Comparison of ENCODE assay signal across 21 cellular contexts in genomic region chr7:15915694-15916093, GRCh38.
"Had no signal": no experiment of that assay in that cellular context is flagged by ENCODE, and none has a peak within 500 bp of the region (broad histone marks: within the 10 kb centered on the region; RNA-seq: fewer than 3 reads in every experiment).

No MANE protein-coding gene starts in this region.

- H3K27ac Mint-ChIP-seq: activated CD4-positive, alpha-beta memory T cell treated with anti-CD3 and anti-CD28 coated beads, Interleukin-2, amount 10 ng/mL, durations not matched to agents 7 days and 5 days; activated CD4-positive, alpha-beta T cell treated with anti-CD3 and anti-CD28 coated beads, Interleukin-2, amount 10 ng/mL, durations not matched to agents 24 days and 14 days; activated naive CD4-positive, alpha-beta T cell treated with anti-CD3 and anti-CD28 coated beads, Interleukin-2, amount 50 U/mL, for 24 hours; activated T-cell treated with anti-CD3 and anti-CD28 coated beads, Interleukin-2, amount 50 U/mL, for 72 hours; naive thymus-derived CD4-positive, alpha-beta T cell had no signal

- H3K4me3 Mint-ChIP-seq: activated CD4-positive, alpha-beta memory T cell treated with anti-CD3 and anti-CD28 coated beads, Interleukin-2, amount 10 ng/mL, durations not matched to agents 7 days and 5 days; activated CD4-positive, alpha-beta T cell treated with anti-CD3 and anti-CD28 coated beads, Interleukin-2, amount 10 ng/mL, durations not matched to agents 24 days and 14 days; activated naive CD4-positive, alpha-beta T cell treated with anti-CD3 and anti-CD28 coated beads, Interleukin-2, amount 50 U/mL, for 24 hours; activated T-cell treated with anti-CD3 and anti-CD28 coated beads, Interleukin-2, amount 50 U/mL, for 72 hours; naive thymus-derived CD4-positive, alpha-beta T cell; neural crest cell had no signal

- ATAC-seq: activated CD4-positive, CD25-positive, alpha-beta regulatory T cell treated with anti-CD3 and anti-CD28 coated beads, Interleukin-2, amount 50 U/mL, for 24 hours; activated T-cell treated with anti-CD3 and anti-CD28 coated beads, Interleukin-2, amount 50 U/mL, for 72 hours; body of pancreas; heart left ventricle; left lobe of liver; lower lobe of right lung; naive thymus-derived CD4-positive, alpha-beta T cell; sciatic nerve; upper lobe of right lung had no signal

- H3K27me3 Mint-ChIP-seq: activated CD4-positive, alpha-beta memory T cell treated with anti-CD3 and anti-CD28 coated beads, Interleukin-2, amount 10 ng/mL, durations not matched to agents 7 days and 5 days; activated CD4-positive, alpha-beta T cell treated with anti-CD3 and anti-CD28 coated beads, Interleukin-2, amount 10 ng/mL, durations not matched to agents 24 days and 14 days; activated naive CD4-positive, alpha-beta T cell treated with anti-CD3 and anti-CD28 coated beads, Interleukin-2, amount 50 U/mL, for 24 hours; naive thymus-derived CD4-positive, alpha-beta T cell had no signal

- H3K36me3 Mint-ChIP-seq: activated naive CD4-positive, alpha-beta T cell treated with anti-CD3 and anti-CD28 coated beads, Interleukin-2, amount 50 U/mL, for 24 hours; naive thymus-derived CD4-positive, alpha-beta T cell had no signal

- H3K4me1 Mint-ChIP-seq: activated CD4-positive, alpha-beta memory T cell treated with anti-CD3 and anti-CD28 coated beads, Interleukin-2, amount 10 ng/mL, durations not matched to agents 7 days and 5 days; activated CD4-positive, alpha-beta T cell treated with anti-CD3 and anti-CD28 coated beads, Interleukin-2, amount 10 ng/mL, durations not matched to agents 24 days and 14 days; activated naive CD4-positive, alpha-beta T cell treated with anti-CD3 and anti-CD28 coated beads, Interleukin-2, amount 50 U/mL, for 24 hours; naive thymus-derived CD4-positive, alpha-beta T cell; neural crest cell had no signal

- DNase-seq: activated CD4-positive, alpha-beta memory T cell treated with anti-CD3 and anti-CD28 coated beads, Interleukin-2, amount 10 ng/mL, durations not matched to agents 7 days and 5 days; activated CD4-positive, alpha-beta T cell treated with anti-CD3 and anti-CD28 coated beads, Interleukin-2, amount 10 ng/mL, durations not matched to agents 24 days and 14 days; activated effector memory CD4-positive, alpha-beta T cell treated with anti-CD3 and anti-CD28 coated beads, Interleukin-2, amount 50 U/mL, for 16 hours; activated T-cell treated with anti-CD3 and anti-CD28 coated beads, Interleukin-2, amount 50 U/mL, for 72 hours; anterior cingulate cortex; body of pancreas; heart left ventricle; kidney; lower lobe of right lung; naive thymus-derived CD4-positive, alpha-beta T cell; occipital lobe; posterior cingulate gyrus; stimulated activated CD4-positive, alpha-beta T cell treated with anti-CD3 and anti-CD28 coated beads, Interleukin-2, amount 100 ng/mL, for 48 hours; stimulated activated CD8-positive, alpha-beta memory T cell treated with anti-CD3 and anti-CD28 coated beads, Interleukin-4, amount 100 ng/mL, for 48 hours; stimulated activated naive CD4-positive, alpha-beta T cell treated with Interleukin-2 at 50 U/mL for 16 hours; upper lobe of right lung had no signal
